ENCODE assay signal across 1 cellular context in the genomic region with DNA sequence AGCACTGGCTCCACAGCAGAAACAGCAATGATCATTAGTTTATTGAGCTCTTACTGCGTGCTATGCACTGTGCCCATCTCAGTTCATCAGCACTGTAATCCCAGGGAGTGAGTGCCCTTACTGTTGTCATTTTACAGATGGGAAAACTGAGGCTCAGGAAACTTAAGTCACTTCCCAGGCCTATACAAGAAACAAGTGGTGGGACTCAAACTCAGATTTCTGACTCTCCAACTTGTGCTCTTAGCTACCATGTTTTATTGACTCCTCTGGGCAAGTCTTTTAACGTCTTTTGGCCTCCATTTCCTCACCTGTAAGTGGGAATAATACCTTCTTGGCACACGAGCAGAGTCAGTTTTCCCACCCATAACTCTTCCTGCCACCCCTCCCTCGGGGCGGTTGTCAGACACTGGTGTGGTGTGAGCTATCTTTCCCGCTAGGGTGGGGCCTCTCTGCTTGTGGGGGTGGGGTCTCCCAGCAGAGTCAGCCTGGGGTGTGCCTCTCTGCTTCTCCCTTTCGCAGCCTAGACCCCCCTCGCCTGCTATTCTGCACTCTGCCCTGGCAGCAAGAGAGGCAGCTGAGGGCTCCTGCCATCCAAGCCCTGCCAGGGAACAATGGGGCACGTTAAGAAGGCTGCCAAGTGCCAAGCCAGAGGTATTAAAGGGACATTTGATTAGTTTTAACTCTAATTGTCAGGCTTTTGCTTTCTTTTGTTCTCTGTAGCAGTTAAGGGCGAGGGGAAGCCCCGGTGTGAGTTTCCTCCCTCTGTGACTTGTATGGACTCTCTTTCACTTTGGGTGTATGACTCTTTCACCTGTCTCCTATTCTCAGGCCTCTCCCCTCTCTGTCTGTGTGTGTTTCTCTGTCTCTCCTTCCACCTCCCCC.
TF ChIP-seq lines count a peak whose summit lies in the region.

No MANE protein-coding gene starts in this region.

TF ChIP-seq in WTC11, 78 proteins besides CTCF, POLR2A, EP300 and RAD21 (continued from another document):
- TF ChIP-seq, protein P1, sequence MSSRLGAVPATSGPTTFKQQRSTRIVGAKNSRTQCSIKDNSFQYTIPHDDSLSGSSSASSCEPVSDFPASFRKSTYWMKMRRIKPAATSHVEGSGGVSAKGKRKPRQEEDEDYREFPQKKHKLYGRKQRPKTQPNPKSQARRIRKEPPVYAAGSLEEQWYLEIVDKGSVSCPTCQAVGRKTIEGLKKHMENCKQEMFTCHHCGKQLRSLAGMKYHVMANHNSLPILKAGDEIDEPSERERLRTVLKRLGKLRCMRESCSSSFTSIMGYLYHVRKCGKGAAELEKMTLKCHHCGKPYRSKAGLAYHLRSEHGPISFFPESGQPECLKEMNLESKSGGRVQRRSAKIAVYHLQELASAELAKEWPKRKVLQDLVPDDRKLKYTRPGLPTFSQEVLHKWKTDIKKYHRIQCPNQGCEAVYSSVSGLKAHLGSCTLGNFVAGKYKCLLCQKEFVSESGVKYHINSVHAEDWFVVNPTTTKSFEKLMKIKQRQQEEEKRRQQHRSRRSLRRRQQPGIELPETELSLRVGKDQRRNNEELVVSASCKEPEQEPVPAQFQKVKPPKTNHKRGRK (CRISPR knock-in tag; IDR thresholded peaks at IDR 0.05; ENCODE audit: borderline replicate concordance): no peak
- TF ChIP-seq ATF1 (CRISPR knock-in tag; IDR thresholded peaks at IDR 0.05) (no peak), SOX15 (CRISPR knock-in tag; IDR thresholded peaks at IDR 0.05) (no peak), ZNF317 (CRISPR knock-in tag; IDR thresholded peaks at IDR 0.05; ENCODE audit: borderline replicate concordance, low read depth) (no peak)
